Comparison of ENCODE assay signal across 8 cellular contexts in genomic region chr20:56392282-56393132, GRCh38. TPM values are rescaled to one million over a fixed set of nuclear protein-coding genes. Genes with fewer than 3 reads are reported as not detected.
A peak's percentile ranks its signal among the peaks of the same experiment; 100 is the strongest.
DNase-seq lines count a peak whose midpoint lies in the region; ATAC-seq and TF ChIP-seq lines count a peak whose summit lies in the region.

Gene CSTF1 (plus strand): TSS chr20:56392645. CDS start chr20:56395553, 2,908 bp downstream.

- TF ChIP-seq POLR2A in transverse colon (IDR thresholded peaks at IDR 0.05): peak; percentile 31

- in situ Hi-C loops in transverse colon (cut with MboI; ENCODE audit: low pct_ligation_motif_present in 1 of 4, low pct_unique_long_range_greater_than_20kb in 1 of 4, low sequenced_read_pairs in 3 of 4): no loop called here

- peaks cover 5% of the 10 kb centered on the region for H3K79me2 ChIP-seq in parathyroid adenoma

- H2AFZ ChIP-seq in parathyroid adenoma: peak within 1 kb of the TSS; percentile 95

- 0 to 1% methylated on average over 9 to 53 of the region's 57 CpGs for WGBS in transverse colon (ENCODE audit: low coverage in 1 of 2), 2 donors

- TF ChIP-seq EP300 in transverse colon (IDR thresholded peaks at IDR 0.05; ENCODE audit: low read depth): peak; percentile 82

- H3K27me3 ChIP-seq in parathyroid adenoma (ENCODE audit: control insufficient read depth, insufficient read depth, low read length): no peaks in the 10 kb centered on the region
- H3K27me3 ChIP-seq in transverse colon: no peaks in the 10 kb centered on the region

- H3K9ac ChIP-seq in parathyroid adenoma: peak within 1 kb of the TSS; percentile 40

- TF ChIP-seq CTCF in GM12864 (IDR thresholded peaks at IDR 0.05; ENCODE audit: low read depth, low read length, missing control alignments) (no peak), parathyroid adenoma (IDR thresholded peaks at IDR 0.05) (no peak), transverse colon (IDR thresholded peaks at IDR 0.05) (no peak)

- H3K27ac ChIP-seq in parathyroid adenoma (peak within 1 kb of the TSS; percentile 82), transverse colon (peak within 1 kb of the TSS; percentile 88 to 93 (median 90))

- H3K36me3 ChIP-seq in parathyroid adenoma (ENCODE audit: control insufficient read depth, insufficient read depth, low read length) (no peaks in the 10 kb centered on the region), transverse colon (peaks cover 0 to 22% (median 7%) of the 10 kb centered on the region in 4 donors)

- intact Hi-C loops in Right ventricle myocardium superior (cut with DNase I): loop anchor here (1.0 kb wide), 1 partner anchor 76 kb away; the partner anchor contains the start of gene RTF2
- intact Hi-C loops in transverse colon (cut with DNase I; ENCODE audit: low total_unique reads): no loop called here

- ATAC-seq in HG02759 (IDR thresholded peaks at IDR 0.05; ENCODE audit: unreplicated experiment) (peak; percentile 93), Right ventricle myocardium superior (ENCODE audit: poor library complexity) (peak; percentile 99)

- peaks cover 7% of the 10 kb centered on the region for H3K4me1 ChIP-seq in parathyroid adenoma
- peaks cover 7 to 32% (median 28%) of the 10 kb centered on the region in 4 donors for H3K4me1 ChIP-seq in transverse colon

- DNase-seq in GM12864 (ENCODE audit: low read depth) (peak; percentile 99), NCI-H1417 (lab: John Stamatoyannopoulos, UW) (peak; percentile 99 to 100 (median 99)), SW 1271 (lab: John Stamatoyannopoulos, UW) (peak; percentile 99 to 100), Right ventricle myocardium superior (peak; percentile 100), transverse colon (peak; percentile 99)
- peak; percentile 98 for DNase-seq in activated naive CD8-positive, alpha-beta T cell treated with anti-CD3 and anti-CD28 coated beads, Interleukin-2, amount 50 U/mL, for 16 hours (ENCODE audit: low read depth, low spot score)

- peak within 1 kb of the TSS; percentile 86 for H3K4me2 ChIP-seq in parathyroid adenoma (ENCODE audit: low read length)

- peak within 1 kb of the TSS; percentile 96 for H3K4me3 ChIP-seq in GM12864 (ENCODE audit: low read depth, low read length)
- peak within 1 kb of the TSS; percentile 63 for H3K4me3 ChIP-seq in parathyroid adenoma (ENCODE audit: low read depth, low read length)
- peak within 1 kb of the TSS; percentile 59 to 94 (median 66) for H3K4me3 ChIP-seq in transverse colon

- H3K9me3 ChIP-seq in parathyroid adenoma (ENCODE audit: control insufficient read depth, low read length): no peaks in the 10 kb centered on the region
- no peaks in the 10 kb centered on the region for H3K9me3 ChIP-seq in transverse colon

RNA-seq across cellular contexts. Expression of gene CSTF1, which starts in this region (rescaled TPM):
- 16.8 TPM for total RNA-seq in Right ventricle myocardium superior
- total RNA-seq in transverse colon: 10 to 100 TPM in 2 of 4 donors, 1 to 10 TPM in 2; 5.2 to 21.8 (median 14.2) TPM

Comparison
In these comparisons a context has a peak if more than half of its experiments do, and no peak if none do; other contexts are left out.
1. Peak in every context shown above with its lines: DNase-seq, ATAC-seq, H3K4me3 ChIP-seq and H3K27ac ChIP-seq.